Comparison of ENCODE assay signal across 2 cellular contexts in genomic region chr18:3380384-3380961, GRCh38.
TF ChIP-seq lines count a peak whose summit lies in the region.

No MANE protein-coding gene starts in this region.

TF ChIP-seq in IMR-90, 13 proteins besides CTCF, POLR2A, EP300 and RAD21:
- TF ChIP-seq FOS (IDR thresholded peaks at IDR 0.05; ENCODE audit: low read depth, low read length), result no peak
- TF ChIP-seq ELK1 (IDR thresholded peaks at IDR 0.05; ENCODE audit: borderline replicate concordance, low read depth, low read length), result no peak
- no peak for TF ChIP-seq MAFK (IDR thresholded peaks at IDR 0.05; ENCODE audit: low read depth, low read length)
- TF ChIP-seq MXI1 (IDR thresholded peaks at IDR 0.05; ENCODE audit: borderline replicate concordance, low read depth, low read length), result no peak
- no peak for TF ChIP-seq RFX5 (IDR thresholded peaks at IDR 0.05; ENCODE audit: low read depth, low read length)
- no peak for TF ChIP-seq CHD1 (IDR thresholded peaks at IDR 0.05; ENCODE audit: low read depth, low read length)
- TF ChIP-seq CEBPB (IDR thresholded peaks at IDR 0.05; ENCODE audit: low read depth, low read length), result no peak
- no peak for TF ChIP-seq RCOR1 (IDR thresholded peaks at IDR 0.05; ENCODE audit: insufficient replicate concordance, low read length)
- no peak for TF ChIP-seq USF2 (IDR thresholded peaks at IDR 0.05; ENCODE audit: low read depth, low read length)
- TF ChIP-seq NFE2L2 (IDR thresholded peaks at IDR 0.05; ENCODE audit: low read depth, low read length), result no peak
- no peak for TF ChIP-seq BHLHE40 (IDR thresholded peaks at IDR 0.05; ENCODE audit: low read depth, low read length)
- TF ChIP-seq MAZ (IDR thresholded peaks at IDR 0.05; ENCODE audit: borderline replicate concordance, low read depth, low read length), result no peak
- no peak for TF ChIP-seq SMC3 (IDR thresholded peaks at IDR 0.05; ENCODE audit: low read depth, low read length)

TF ChIP-seq in GM12878, 131 proteins besides CTCF, POLR2A, EP300 and RAD21:
- TF ChIP-seq POLR2AphosphoS5 (IDR thresholded peaks at IDR 0.05; ENCODE audit: low read length), result no peak
- TF ChIP-seq JUNB (IDR thresholded peaks at IDR 0.05), result peak; percentile 76
- peak; percentile 40; the same call in 1 of the 2 replicates for TF ChIP-seq NFIC (IDR thresholded peaks at IDR 0.05; ENCODE audit: low read depth, low read length)
- no peak for TF ChIP-seq ZNF274 (IDR thresholded peaks at IDR 0.05; ENCODE audit: insufficient read depth, insufficient read length)
- TF ChIP-seq PKNOX1 (IDR thresholded peaks at IDR 0.05), result peak; percentile 16; the same call in 1 of the 2 replicates
- TF ChIP-seq ZBTB11 (CRISPR knock-in tag; IDR thresholded peaks at IDR 0.05), result no peak
- no peak for TF ChIP-seq MYC (IDR thresholded peaks at IDR 0.05; ENCODE audit: insufficient read depth, insufficient read length, insufficient replicate concordance, low read length, severe bottlenecking)
- TF ChIP-seq NR2F1 (conservative IDR thresholded peaks at IDR 0.05), result no peak
- TF ChIP-seq ELK1 (IDR thresholded peaks at IDR 0.05; ENCODE audit: low read depth, low read length), result no peak
- no peak for TF ChIP-seq E2F8 (IDR thresholded peaks at IDR 0.05; ENCODE audit: low read depth, partially characterized antibody)
- TF ChIP-seq USF1 (IDR thresholded peaks at IDR 0.05; ENCODE audit: borderline replicate concordance, extremely low read length, insufficient read depth, low read depth, low read length), result no peak
- no peak for TF ChIP-seq CEBPB (IDR thresholded peaks at IDR 0.05; ENCODE audit: borderline replicate concordance in 1 of 2, low read depth in 2 of 2, low read length in 2 of 2)
- TF ChIP-seq SIX5 (IDR thresholded peaks at IDR 0.05; ENCODE audit: low read depth, low read length, severe bottlenecking), result no peak
- TF ChIP-seq FOS (IDR thresholded peaks at IDR 0.05; ENCODE audit: borderline replicate concordance, extremely low read depth, insufficient read length), result no peak
- TF ChIP-seq HDGF (IDR thresholded peaks at IDR 0.05), result no peak
